Comparison of ENCODE assay signal across 8 cellular contexts in genomic region chr5:159341914-159342313, GRCh38. TPM values are rescaled to one million over a fixed set of nuclear protein-coding genes. Genes with fewer than 3 reads are reported as not detected.
DNase-seq lines count a peak whose midpoint lies in the region; ATAC-seq and TF ChIP-seq lines count a peak whose summit lies in the region.

No MANE protein-coding gene starts in this region.

- no peak overlapping the region for H3K27ac ChIP-seq in MM.1S (ENCODE audit: low read length)

- no peak overlapping the region for H3K4me3 Mint-ChIP-seq in activated CD8-positive, alpha-beta T cell treated with anti-CD3 and anti-CD28 coated beads, Interleukin-2, amount 10 ng/mL, durations not matched to agents 7 days and 5 days

- POLR2A ChIA-PET in activated CD8-positive, alpha-beta T cell treated with anti-CD3 and anti-CD28 coated beads, Interleukin-2, amount 10 ng/mL, durations not matched to agents 7 days and 5 days (lab: Charles Lee) = interaction anchor here (2.5 kb wide), 1 partner anchor 70 kb away, joined by 12 read pairs; no protein-coding TSS in a partner anchor

- peaks cover 36% of the 10 kb centered on the region for H3F3A ChIP-seq in MM.1S (ENCODE audit: insufficient read depth, low read length)

- no peaks in the 10 kb centered on the region for H3K79me2 ChIP-seq in MM.1S (ENCODE audit: low read length)

- CTCF ChIA-PET in activated CD8-positive, alpha-beta T cell treated with anti-CD3 and anti-CD28 coated beads, Interleukin-2, amount 10 ng/mL, durations not matched to agents 7 days and 5 days (lab: Charles Lee) = interaction anchor here (1.2 to 1.9 kb wide), 4 partner anchors 10 to 185 kb away, joined by 3 to 6 read pairs (median 4); no protein-coding TSS in a partner anchor

- H3K9me3 Mint-ChIP-seq in activated CD8-positive, alpha-beta T cell treated with anti-CD3 and anti-CD28 coated beads, Interleukin-2, amount 10 ng/mL, durations not matched to agents 7 days and 5 days (ENCODE audit: insufficient read depth) = peaks cover 12% of the 10 kb centered on the region

- no peaks in the 10 kb centered on the region for H3K36me3 ChIP-seq in MM.1S (replicated peaks; ENCODE audit: insufficient read depth, low read length)

- H3K27ac Mint-ChIP-seq in activated CD8-positive, alpha-beta T cell treated with anti-CD3 and anti-CD28 coated beads, Interleukin-2, amount 10 ng/mL, durations not matched to agents 7 days and 5 days = peak overlapping the region; percentile 79

- no peak overlapping the region for H2AFZ ChIP-seq in MM.1S (ENCODE audit: low read length)

- peak; percentile 82 for DNase-seq in Daoy (ENCODE audit: low read depth)
- peak; percentile 63 for DNase-seq in NCI-H1105 (lab: John Stamatoyannopoulos, UW)
- peak; percentile 65 for DNase-seq in activated CD8-positive, alpha-beta T cell treated with anti-CD3 and anti-CD28 coated beads, Interleukin-2, amount 10 ng/mL, durations not matched to agents 7 days and 5 days
- peak; percentile 79 for DNase-seq in fibroblast of villous mesenchyme (ENCODE audit: low read depth)
- peak; percentile 63 for DNase-seq in stimulated activated CD4-positive, alpha-beta T cell treated with anti-CD3 and anti-CD28 coated beads, Interleukin-15, amount 100 ng/mL, for 24 hours
- no peak for DNase-seq in MM.1S
- no peak for DNase-seq in NCI-H1694 (lab: John Stamatoyannopoulos, UW)

- H3K9ac ChIP-seq in MM.1S (ENCODE audit: low read length) = no peak overlapping the region

- H3K4me1 Mint-ChIP-seq in activated CD8-positive, alpha-beta T cell treated with anti-CD3 and anti-CD28 coated beads, Interleukin-2, amount 10 ng/mL, durations not matched to agents 7 days and 5 days (ENCODE audit: low read depth) = peaks cover 59% of the 10 kb centered on the region

- H3K27me3 Mint-ChIP-seq in activated CD8-positive, alpha-beta T cell treated with anti-CD3 and anti-CD28 coated beads, Interleukin-2, amount 10 ng/mL, durations not matched to agents 7 days and 5 days (ENCODE audit: low read depth) = peaks cover 6% of the 10 kb centered on the region

- H3K4me1 ChIP-seq in MM.1S (ENCODE audit: low read length) = peaks cover 70% of the 10 kb centered on the region

- H3K9me3 ChIP-seq in MM.1S (replicated peaks; ENCODE audit: insufficient read depth, low read length) = no peaks in the 10 kb centered on the region

- H4K20me1 ChIP-seq in MM.1S (ENCODE audit: insufficient read depth, low read length) = no peaks in the 10 kb centered on the region

- H3K4me3 ChIP-seq in fibroblast of villous mesenchyme (ENCODE audit: low read depth, low read length) = no peak overlapping the region
- no peak overlapping the region for H3K4me3 ChIP-seq in MM.1S (ENCODE audit: low read length)

- no peaks in the 10 kb centered on the region for H3K9me2 ChIP-seq in MM.1S (replicated peaks; ENCODE audit: insufficient read depth, low read length)

- H3K36me3 Mint-ChIP-seq in activated CD8-positive, alpha-beta T cell treated with anti-CD3 and anti-CD28 coated beads, Interleukin-2, amount 10 ng/mL, durations not matched to agents 7 days and 5 days (ENCODE audit: low read depth) = peaks cover 24% of the 10 kb centered on the region

- peak; percentile 38 for ATAC-seq in activated CD8-positive, alpha-beta T cell treated with anti-CD3 and anti-CD28 coated beads, Interleukin-2, amount 10 ng/mL, durations not matched to agents 7 days and 5 days
- no peak for ATAC-seq in HG02642 (IDR thresholded peaks at IDR 0.05; ENCODE audit: poor library complexity, unreplicated experiment)

- TF ChIP-seq CTCF in fibroblast of villous mesenchyme (IDR thresholded peaks at IDR 0.05; ENCODE audit: insufficient read depth, low read depth, low read length) = no peak
- no peak for TF ChIP-seq CTCF in MM.1S (IDR thresholded peaks at IDR 0.05; ENCODE audit: low read length)

- H3K27me3 ChIP-seq in MM.1S (replicated peaks; ENCODE audit: insufficient read depth, low read length) = no peaks in the 10 kb centered on the region

- no peak overlapping the region for H3K4me2 ChIP-seq in MM.1S (ENCODE audit: low read depth, low read length)

RNA-seq across cellular contexts. Expression of gene IL12B, which starts 11.6 kb away (rescaled TPM):
- 0.06 TPM in 1 of 2 replicates, not detected in the other for total RNA-seq in Daoy (2014; rRNA removed; shearing (Covaris generic))
- total RNA-seq in activated CD8-positive, alpha-beta T cell treated with anti-CD3 and anti-CD28 coated beads, Interleukin-2, amount 10 ng/mL, durations not matched to agents 7 days and 5 days = not detected
- total RNA-seq in fibroblast of villous mesenchyme = not detected in 2 replicates

Comparison
In these comparisons a context has a peak if more than half of its experiments do, and no peak if none do; other contexts are left out.
1. DNase-seq: peak in Daoy (single experiment), NCI-H1105 (single experiment), activated CD8-positive, alpha-beta T cell treated with anti-CD3 and anti-CD28 coated beads, Interleukin-2, amount 10 ng/mL, durations not matched to agents 7 days and 5 days (single experiment), fibroblast of villous mesenchyme (single experiment) and stimulated activated CD4-positive, alpha-beta T cell treated with anti-CD3 and anti-CD28 coated beads, Interleukin-15, amount 100 ng/mL, for 24 hours (single experiment); none in MM.1S (single experiment) and NCI-H1694 (single experiment).